In the genomic region with DNA sequence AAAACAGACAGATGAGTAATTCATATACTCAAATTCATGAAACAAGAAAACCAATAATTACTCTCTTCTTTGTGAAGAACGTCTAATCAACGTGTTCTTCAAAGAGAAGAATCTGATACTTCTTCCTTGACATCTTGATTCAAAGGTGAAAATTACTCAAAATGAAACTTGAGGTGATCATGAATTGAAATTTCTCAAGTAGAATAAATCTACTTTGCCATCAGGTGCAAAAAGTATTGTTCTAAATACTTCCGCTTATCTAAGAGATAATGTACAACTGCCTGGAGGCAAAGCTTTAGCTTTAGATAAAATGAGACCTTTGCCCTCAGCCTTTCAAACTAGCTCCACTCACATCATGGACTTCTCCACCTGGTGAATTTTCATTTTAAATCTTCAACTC, we compare ENCODE assay signal across 2 cellular contexts.
A peak's percentile ranks its signal among the peaks of the same experiment; 100 is the strongest.
TF ChIP-seq lines count a peak whose summit lies in the region.

No MANE protein-coding gene starts in this region.

TF ChIP-seq in GM12878, 131 proteins besides CTCF, POLR2A, EP300 and RAD21:
- TF ChIP-seq ATF7 (IDR thresholded peaks at IDR 0.05; ENCODE audit: low read depth), result peak; percentile 42; the same call in 1 of the 2 replicates
- TF ChIP-seq ZNF24 (IDR thresholded peaks at IDR 0.05), result no peak
- TF ChIP-seq MTA2 (IDR thresholded peaks at IDR 0.05; ENCODE audit: low read depth), result peak; percentile 96
- TF ChIP-seq, protein P1, sequence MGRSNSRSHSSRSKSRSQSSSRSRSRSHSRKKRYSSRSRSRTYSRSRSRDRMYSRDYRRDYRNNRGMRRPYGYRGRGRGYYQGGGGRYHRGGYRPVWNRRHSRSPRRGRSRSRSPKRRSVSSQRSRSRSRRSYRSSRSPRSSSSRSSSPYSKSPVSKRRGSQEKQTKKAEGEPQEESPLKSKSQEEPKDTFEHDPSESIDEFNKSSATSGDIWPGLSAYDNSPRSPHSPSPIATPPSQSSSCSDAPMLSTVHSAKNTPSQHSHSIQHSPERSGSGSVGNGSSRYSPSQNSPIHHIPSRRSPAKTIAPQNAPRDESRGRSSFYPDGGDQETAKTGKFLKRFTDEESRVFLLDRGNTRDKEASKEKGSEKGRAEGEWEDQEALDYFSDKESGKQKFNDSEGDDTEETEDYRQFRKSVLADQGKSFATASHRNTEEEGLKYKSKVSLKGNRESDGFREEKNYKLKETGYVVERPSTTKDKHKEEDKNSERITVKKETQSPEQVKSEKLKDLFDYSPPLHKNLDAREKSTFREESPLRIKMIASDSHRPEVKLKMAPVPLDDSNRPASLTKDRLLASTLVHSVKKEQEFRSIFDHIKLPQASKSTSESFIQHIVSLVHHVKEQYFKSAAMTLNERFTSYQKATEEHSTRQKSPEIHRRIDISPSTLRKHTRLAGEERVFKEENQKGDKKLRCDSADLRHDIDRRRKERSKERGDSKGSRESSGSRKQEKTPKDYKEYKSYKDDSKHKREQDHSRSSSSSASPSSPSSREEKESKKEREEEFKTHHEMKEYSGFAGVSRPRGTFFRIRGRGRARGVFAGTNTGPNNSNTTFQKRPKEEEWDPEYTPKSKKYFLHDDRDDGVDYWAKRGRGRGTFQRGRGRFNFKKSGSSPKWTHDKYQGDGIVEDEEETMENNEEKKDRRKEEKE (IDR thresholded peaks at IDR 0.05), result no peak
- TF ChIP-seq HCFC1 (IDR thresholded peaks at IDR 0.05; ENCODE audit: low read length), result no peak
- no peak for TF ChIP-seq HDAC6 (IDR thresholded peaks at IDR 0.05; ENCODE audit: unreplicated experiment)
- TF ChIP-seq JUNB (IDR thresholded peaks at IDR 0.05), result peak; percentile 68
- TF ChIP-seq CHD4 (IDR thresholded peaks at IDR 0.05), result no peak
- TF ChIP-seq ZNF217 (IDR thresholded peaks at IDR 0.05), result peak; percentile 24; the same call in 1 of the 2 replicates
- peak; percentile 86 for TF ChIP-seq NR2F1 (conservative IDR thresholded peaks at IDR 0.05)

TF ChIP-seq in HepG2, 621 proteins besides CTCF, POLR2A, EP300 and RAD21:
- TF ChIP-seq, protein P2, sequence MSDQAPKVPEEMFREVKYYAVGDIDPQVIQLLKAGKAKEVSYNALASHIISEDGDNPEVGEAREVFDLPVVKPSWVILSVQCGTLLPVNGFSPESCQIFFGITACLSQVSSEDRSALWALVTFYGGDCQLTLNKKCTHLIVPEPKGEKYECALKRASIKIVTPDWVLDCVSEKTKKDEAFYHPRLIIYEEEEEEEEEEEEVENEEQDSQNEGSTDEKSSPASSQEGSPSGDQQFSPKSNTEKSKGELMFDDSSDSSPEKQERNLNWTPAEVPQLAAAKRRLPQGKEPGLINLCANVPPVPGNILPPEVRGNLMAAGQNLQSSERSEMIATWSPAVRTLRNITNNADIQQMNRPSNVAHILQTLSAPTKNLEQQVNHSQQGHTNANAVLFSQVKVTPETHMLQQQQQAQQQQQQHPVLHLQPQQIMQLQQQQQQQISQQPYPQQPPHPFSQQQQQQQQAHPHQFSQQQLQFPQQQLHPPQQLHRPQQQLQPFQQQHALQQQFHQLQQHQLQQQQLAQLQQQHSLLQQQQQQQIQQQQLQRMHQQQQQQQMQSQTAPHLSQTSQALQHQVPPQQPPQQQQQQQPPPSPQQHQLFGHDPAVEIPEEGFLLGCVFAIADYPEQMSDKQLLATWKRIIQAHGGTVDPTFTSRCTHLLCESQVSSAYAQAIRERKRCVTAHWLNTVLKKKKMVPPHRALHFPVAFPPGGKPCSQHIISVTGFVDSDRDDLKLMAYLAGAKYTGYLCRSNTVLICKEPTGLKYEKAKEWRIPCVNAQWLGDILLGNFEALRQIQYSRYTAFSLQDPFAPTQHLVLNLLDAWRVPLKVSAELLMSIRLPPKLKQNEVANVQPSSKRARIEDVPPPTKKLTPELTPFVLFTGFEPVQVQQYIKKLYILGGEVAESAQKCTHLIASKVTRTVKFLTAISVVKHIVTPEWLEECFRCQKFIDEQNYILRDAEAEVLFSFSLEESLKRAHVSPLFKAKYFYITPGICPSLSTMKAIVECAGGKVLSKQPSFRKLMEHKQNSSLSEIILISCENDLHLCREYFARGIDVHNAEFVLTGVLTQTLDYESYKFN (CRISPR knock-in tag; conservative IDR thresholded peaks at IDR 0.05), result 0 out of 2 replicates have a peak, but pooled peaks have one; percentile 14
- TF ChIP-seq ZNF747 (CRISPR knock-in tag; IDR thresholded peaks at IDR 0.05; ENCODE audit: borderline replicate concordance) (no peak), SOX13 (IDR thresholded peaks at IDR 0.05) (no peak), SOX13 (CRISPR knock-in tag; conservative IDR thresholded peaks at IDR 0.05 in 1 of 2, IDR thresholded peaks at IDR 0.05 in 1 of 2) (peak in 1 of 2 experiments; percentile 50; a peak in 1 of 4 replicates), HNF4A (CRISPR knock-in tag; IDR thresholded peaks at IDR 0.05) (peak; percentile 24; the same call in 1 of the 2 replicates)
